25 cellular contexts compared by ENCODE assay signal in the genomic region with DNA sequence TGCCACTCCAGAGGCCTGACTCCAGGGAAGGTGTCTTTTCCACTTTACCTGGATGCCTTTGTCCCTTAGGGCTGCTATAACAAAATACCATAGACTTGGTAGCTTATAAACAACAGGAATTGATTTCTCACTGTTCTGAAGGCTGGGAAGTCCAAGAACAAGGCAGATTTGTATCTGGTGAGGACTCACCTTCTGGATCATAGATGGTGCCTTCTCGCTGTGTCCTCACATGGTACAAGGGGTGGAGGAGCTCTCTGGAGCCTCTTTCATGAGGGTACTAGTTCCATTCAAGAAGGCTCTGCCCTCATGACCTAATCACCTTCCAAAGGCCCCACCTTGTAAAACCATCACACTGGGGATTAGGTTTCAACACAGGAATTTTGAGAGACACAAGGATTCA. TPM values are rescaled to one million over a fixed set of nuclear protein-coding genes. Genes with fewer than 3 reads are reported as not detected.
"Had no signal": no experiment of that assay in that cellular context is flagged by ENCODE, and none has a peak within 500 bp of the region (broad histone marks: within the 10 kb centered on the region; RNA-seq: fewer than 3 reads in every experiment).

No MANE protein-coding gene starts in this region.

- FAIRE-seq: small intestine had no signal

- H3K36me3 ChIP-seq: neural progenitor cell, ovary, suprapubic skin, tibial artery, upper lobe of right lung, uterus had no signal

- H3K27me3 ChIP-seq: neural progenitor cell, ovary, testis, tibial artery, uterus had no signal

- H3K4me3 ChIP-seq: neural progenitor cell, ovary, psoas muscle, suprapubic skin, testis, tibial artery, upper lobe of right lung, uterus had no signal

- H2AFZ ChIP-seq: neural progenitor cell, parathyroid adenoma had no signal

- ATAC-seq: naive thymus-derived CD4-positive, alpha-beta T cell; natural killer cell; psoas muscle; right cardiac atrium; sciatic nerve; stimulated activated effector memory CD8-positive, alpha-beta T cell treated with anti-CD3 and anti-CD28 coated beads, Interleukin-12 subunit alpha, Interleukin-12 subunit beta, amount 100 ng/mL, for 72 hours; stimulated activated naive B cell treated with anti-CD40 and anti-IgM and Interleukin-4, amounts not matched to agents 10 μg/mL and 1 μg/mL and 100 μg/mL, for 72 hours; stimulated activated naive CD8-positive, alpha-beta T cell treated with anti-CD3 and anti-CD28 coated beads, Interleukin-15, amount 100 ng/mL, for 72 hours; stimulated activated naive CD8-positive, alpha-beta T cell treated with anti-CD3 and anti-CD28 coated beads, Interleukin-15, Interleukin-2, amounts not matched to agents 100 U/mL and 50 U/mL, for 24 hours; upper lobe of right lung had no signal

- H3K9ac ChIP-seq: neural progenitor cell, parathyroid adenoma had no signal

- H3K79me2 ChIP-seq: parathyroid adenoma had no signal

- DNase-seq: naive thymus-derived CD4-positive, alpha-beta T cell; natural killer cell; occipital lobe; posterior cingulate gyrus; psoas muscle; right cardiac atrium; small intestine; stimulated activated CD4-positive, alpha-beta T cell treated with anti-CD3 and anti-CD28 coated beads, Interleukin-15, amount 100 ng/mL, for 24 hours; stimulated activated CD4-positive, alpha-beta T cell treated with anti-CD3 and anti-CD28 coated beads, Interleukin-2, amount 100 ng/mL, for 24 hours; stimulated activated CD4-positive, alpha-beta T cell treated with anti-CD3 and anti-CD28 coated beads, Interleukin-2, amount 100 ng/mL, for 48 hours; stimulated activated CD4-positive, alpha-beta T cell treated with anti-CD3 and anti-CD28 coated beads, Interleukin-4, amount 100 ng/mL, for 24 hours; stimulated activated naive B cell treated with anti-CD40 and anti-IgM and Interleukin-4, amounts not matched to agents 10 μg/mL and 1 μg/mL and 100 μg/mL, for 72 hours; stimulated activated naive CD8-positive, alpha-beta T cell treated with anti-CD3 and anti-CD28 coated beads, Interleukin-15, amount 100 ng/mL, for 72 hours; stimulated activated naive CD8-positive, alpha-beta T cell treated with anti-CD3 and anti-CD28 coated beads, Interleukin-15, Interleukin-2, amounts not matched to agents 100 U/mL and 50 U/mL, for 24 hours; substantia nigra; testis; tibial artery; upper lobe of right lung; uterus had no signal

- H3K4me1 ChIP-seq: psoas muscle, upper lobe of right lung, uterus had no signal

- H3K4me2 ChIP-seq: neural progenitor cell had no signal

- H3K27ac ChIP-seq: neural progenitor cell, ovary, parathyroid adenoma, psoas muscle, suprapubic skin, testis, tibial artery, upper lobe of right lung, uterus had no signal

- H3K9me3 ChIP-seq: ovary, psoas muscle, suprapubic skin, testis, tibial artery, upper lobe of right lung, uterus had no signal

RNA-seq across cellular contexts. Expression of a gene that starts 52.1 kb away (rescaled TPM):
- polyA plus RNA-seq: naive thymus-derived CD4-positive, alpha-beta T cell had no signal
